Comparison of ENCODE assay signal across 25 cellular contexts in the genomic region with DNA sequence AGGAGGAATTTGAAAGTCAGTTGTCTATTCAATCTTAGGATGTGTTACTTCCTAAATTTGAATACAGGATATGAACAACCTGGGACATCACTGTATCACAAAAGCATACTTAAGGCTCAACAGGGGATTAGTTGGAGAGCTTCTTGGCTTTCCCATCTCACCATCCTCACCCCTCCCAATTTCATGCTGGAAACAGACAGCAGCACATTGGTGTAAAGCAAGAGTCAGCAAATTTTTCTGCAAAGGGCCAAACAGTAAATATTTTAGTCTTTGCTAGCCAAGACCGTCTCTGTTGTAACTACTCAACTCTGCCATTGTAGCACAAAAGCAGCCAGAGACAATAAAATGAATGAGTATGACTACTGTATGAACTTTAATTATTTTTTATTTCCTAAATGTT.
"Had no signal": no experiment of that assay in that cellular context is flagged by ENCODE, and none has a peak within 500 bp of the region (broad histone marks: within the 10 kb centered on the region; RNA-seq: fewer than 3 reads in every experiment).

No MANE protein-coding gene starts in this region.

- H3K4me1 ChIP-seq: colonic mucosa, esophagus squamous epithelium, gastroesophageal sphincter, prostate gland had no signal

- DNase-seq: activated B cell treated with CpG ODN at 0.5 μM for 24 hours; activated CD4-positive, alpha-beta T cell treated with anti-CD3 and anti-CD28 coated beads for 36 hours; activated CD4-positive, alpha-beta T cell treated with anti-CD3 and anti-CD28 coated beads, Interleukin-2, amount 50 U/mL, for 48 hours; activated naive CD4-positive, alpha-beta T cell treated with anti-CD3 and anti-CD28 coated beads for 36 hours; activated naive CD8-positive, alpha-beta T cell treated with anti-CD3 and anti-CD28 coated beads, Interleukin-2, amount 10 ng/mL, durations not matched to agents 7 days and 5 days; activated T-cell treated with anti-CD3 and anti-CD28 coated beads, Interleukin-2, amount 50 U/mL, for 48 hours; amniotic stem cell; colonic mucosa; dorsolateral prefrontal cortex; effector memory CD8-positive, alpha-beta T cell; esophagus squamous epithelium; head of caudate nucleus; hypothalamus; left ventricle myocardium superior; mammary epithelial cell; stimulated activated CD4-positive, alpha-beta T cell treated with anti-CD3 and anti-CD28 coated beads, Interleukin-4, amount 100 ng/mL, for 24 hours; stimulated activated naive CD4-positive, alpha-beta T cell treated with Interleukin-2 at 50 U/mL for 16 hours; T1000 had no signal

- H3K9me3 Mint-ChIP-seq: natural killer cell treated with Interleukin-12 subunit alpha and Interleukin-12 subunit beta and Interleukin-15 and Interleukin-18, amount 100 ng/mL, for 72 hours had no signal

- H3K4me3 Mint-ChIP-seq: activated B cell treated with CpG ODN at 0.5 μM for 24 hours; activated CD4-positive, alpha-beta T cell treated with anti-CD3 and anti-CD28 coated beads for 36 hours; activated naive CD4-positive, alpha-beta T cell treated with anti-CD3 and anti-CD28 coated beads for 36 hours; activated naive CD8-positive, alpha-beta T cell treated with anti-CD3 and anti-CD28 coated beads, Interleukin-2, amount 10 ng/mL, durations not matched to agents 7 days and 5 days; effector memory CD8-positive, alpha-beta T cell; natural killer cell treated with Interleukin-12 subunit alpha and Interleukin-12 subunit beta and Interleukin-15 and Interleukin-18, amount 100 ng/mL, for 72 hours; T-helper 1 cell treated with Interleukin-12 subunit alpha and Interleukin-12 subunit beta and Interleukin-4 antibody, amounts not matched to agents 30 μg/mL and 1 μg/mL, for 36 hours; type B pancreatic cell had no signal

- H3K27ac ChIP-seq: colonic mucosa, dorsolateral prefrontal cortex, esophagus squamous epithelium, gastroesophageal sphincter, prostate gland, thoracic aorta had no signal

- H3K27me3 ChIP-seq: colonic mucosa, dorsolateral prefrontal cortex, gastroesophageal sphincter had no signal

- H3K4me3 ChIP-seq: colonic mucosa, dorsolateral prefrontal cortex, esophagus squamous epithelium, gastroesophageal sphincter, prostate gland, thoracic aorta had no signal

- H3K27ac Mint-ChIP-seq: activated B cell treated with CpG ODN at 0.5 μM for 24 hours; activated CD4-positive, alpha-beta T cell treated with anti-CD3 and anti-CD28 coated beads for 36 hours; activated naive CD4-positive, alpha-beta T cell treated with anti-CD3 and anti-CD28 coated beads for 36 hours; activated naive CD8-positive, alpha-beta T cell treated with anti-CD3 and anti-CD28 coated beads, Interleukin-2, amount 10 ng/mL, durations not matched to agents 7 days and 5 days; effector memory CD8-positive, alpha-beta T cell; natural killer cell treated with Interleukin-12 subunit alpha and Interleukin-12 subunit beta and Interleukin-15 and Interleukin-18, amount 100 ng/mL, for 72 hours; T-helper 1 cell treated with Interleukin-12 subunit alpha and Interleukin-12 subunit beta and Interleukin-4 antibody, amounts not matched to agents 30 μg/mL and 1 μg/mL, for 36 hours; type B pancreatic cell had no signal

- H3K36me3 ChIP-seq: colonic mucosa, esophagus squamous epithelium, gastroesophageal sphincter, prostate gland, thoracic aorta had no signal

- ATAC-seq: activated CD4-positive, alpha-beta T cell treated with anti-CD3 and anti-CD28 coated beads for 36 hours; effector memory CD8-positive, alpha-beta T cell; gastroesophageal sphincter; left ventricle myocardium superior; natural killer cell treated with Interleukin-12 subunit alpha and Interleukin-12 subunit beta and Interleukin-15 and Interleukin-18, amount 100 ng/mL, for 72 hours had no signal

- H3K4me1 Mint-ChIP-seq: activated B cell treated with CpG ODN at 0.5 μM for 24 hours; activated CD4-positive, alpha-beta T cell treated with anti-CD3 and anti-CD28 coated beads for 36 hours; activated naive CD8-positive, alpha-beta T cell treated with anti-CD3 and anti-CD28 coated beads, Interleukin-2, amount 10 ng/mL, durations not matched to agents 7 days and 5 days had no signal

- H3K27me3 Mint-ChIP-seq: type B pancreatic cell had no signal

- H3K36me3 Mint-ChIP-seq: activated naive CD8-positive, alpha-beta T cell treated with anti-CD3 and anti-CD28 coated beads, Interleukin-2, amount 10 ng/mL, durations not matched to agents 7 days and 5 days; natural killer cell treated with Interleukin-12 subunit alpha and Interleukin-12 subunit beta and Interleukin-15 and Interleukin-18, amount 100 ng/mL, for 72 hours; type B pancreatic cell had no signal

- H3K9me3 ChIP-seq: colonic mucosa, prostate gland had no signal

- FAIRE-seq: bronchial epithelial cell had no signal
